In the genomic region with DNA sequence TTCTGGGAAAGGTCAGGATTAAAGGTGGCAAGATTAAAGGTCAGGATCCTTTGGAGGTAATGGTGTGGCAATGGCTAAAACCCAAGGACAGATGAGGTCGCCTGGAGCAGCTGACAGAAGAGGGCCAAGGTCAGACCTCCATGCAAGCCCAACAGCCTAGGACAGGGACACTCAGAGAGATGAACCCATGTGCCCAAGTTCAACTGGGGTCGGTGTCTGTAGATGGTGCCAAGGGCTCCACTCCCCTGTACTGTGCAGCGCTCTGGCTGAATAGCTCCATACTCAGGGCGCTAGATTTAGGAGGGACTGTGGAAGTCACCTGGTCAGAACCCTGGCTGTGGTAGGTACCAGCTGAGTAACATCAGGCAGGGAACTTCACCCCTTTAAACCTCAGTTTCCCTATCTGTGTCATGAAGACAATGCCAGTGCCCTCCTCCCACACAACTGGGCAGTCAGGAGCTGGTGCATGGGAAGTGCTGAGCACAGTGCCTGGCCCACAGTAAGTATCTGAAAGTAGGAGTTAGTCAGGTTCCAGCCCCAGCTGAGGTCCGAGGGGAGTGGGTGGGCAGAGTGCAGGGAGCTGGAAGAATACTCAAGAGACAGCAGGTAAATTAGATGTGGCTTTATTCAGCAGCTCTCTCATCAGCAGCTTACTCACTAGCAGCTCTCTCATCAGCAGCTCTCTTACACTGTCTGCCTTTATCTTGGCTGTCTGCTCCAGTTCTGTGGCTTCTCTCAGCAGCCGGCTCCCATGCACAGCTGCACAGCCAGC, we compare ENCODE assay signal across 16 cellular contexts.
"Had no signal": no experiment of that assay in that cellular context is flagged by ENCODE, and none has a peak within 500 bp of the region (broad histone marks: within the 10 kb centered on the region; RNA-seq: fewer than 3 reads in every experiment).

No MANE protein-coding gene starts in this region.

- H3K27ac Mint-ChIP-seq: activated naive CD4-positive, alpha-beta T cell treated with anti-CD3 and anti-CD28 coated beads, Interleukin-2, amount 50 U/mL, for 72 hours; immature natural killer cell; naive thymus-derived CD4-positive, alpha-beta T cell had no signal

- H3K4me3 ChIP-seq: lung, prostate gland, right lobe of liver, spleen, uterus had no signal

- H3K4me3 Mint-ChIP-seq: immature natural killer cell; naive thymus-derived CD4-positive, alpha-beta T cell had no signal

- H3K4me1 Mint-ChIP-seq: immature natural killer cell had no signal

- H3K27ac ChIP-seq: brain microvascular endothelial cell, right lobe of liver, spleen, uterus had no signal

- H3K9me3 Mint-ChIP-seq: immature natural killer cell had no signal

- FAIRE-seq: TTC549 had no signal

- H3K36me3 ChIP-seq: brain microvascular endothelial cell, prostate gland, right lobe of liver, spleen, uterus had no signal

- H3K27me3 ChIP-seq: brain microvascular endothelial cell, right lobe of liver, uterus had no signal

- DNase-seq: amniotic stem cell; brain microvascular endothelial cell; immature natural killer cell; naive thymus-derived CD4-positive, alpha-beta T cell; nucleus accumbens; spleen; stimulated activated CD4-positive, alpha-beta T cell treated with anti-CD3 and anti-CD28 coated beads, Interleukin-1b, Interleukin-23, amount 100 ng/mL, for 48 hours; stimulated activated naive CD4-positive, alpha-beta T cell treated with Interleukin-2 at 50 U/mL for 16 hours; T-helper 2 cell; uterus had no signal

- H3K36me3 Mint-ChIP-seq: immature natural killer cell; naive thymus-derived CD4-positive, alpha-beta T cell had no signal

- ATAC-seq: activated naive CD4-positive, alpha-beta T cell treated with anti-CD3 and anti-CD28 coated beads, Interleukin-2, amount 50 U/mL, for 72 hours; esophagus mucosa; naive thymus-derived CD4-positive, alpha-beta T cell; right lobe of liver had no signal

- H3K4me1 ChIP-seq: prostate gland, right lobe of liver, spleen, uterus had no signal

- H3K9me3 ChIP-seq: prostate gland, right lobe of liver, uterus had no signal
